17 cellular contexts compared by ENCODE assay signal in the genomic region with DNA sequence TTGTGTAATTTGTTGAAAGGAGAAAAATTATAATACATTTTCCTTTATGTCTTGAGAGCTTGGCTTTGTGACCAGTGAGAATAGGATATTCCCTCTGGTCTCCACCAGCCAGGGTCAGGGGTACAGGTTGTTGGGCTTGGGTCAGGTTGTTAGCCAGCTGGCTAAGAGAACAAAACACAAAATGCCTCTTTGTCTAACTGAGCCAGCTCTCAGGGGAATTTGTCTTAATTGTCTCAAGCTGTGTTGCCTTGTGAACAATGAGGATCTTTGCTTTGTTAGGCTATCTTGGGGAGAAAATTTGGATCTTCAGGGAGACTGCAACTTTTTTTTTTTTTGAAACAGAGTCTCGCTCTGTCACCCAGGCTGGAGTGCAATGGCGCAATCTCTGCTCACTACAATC. TPM values are rescaled to one million over a fixed set of nuclear protein-coding genes. Genes with fewer than 3 reads are reported as not detected.
DNase-seq lines count a peak whose midpoint lies in the region; ATAC-seq lines count a peak whose summit lies in the region.
"Had no signal": no experiment of that assay in that cellular context is flagged by ENCODE, and none has a peak within 500 bp of the region (broad histone marks: within the 10 kb centered on the region; RNA-seq: fewer than 3 reads in every experiment).

No MANE protein-coding gene starts in this region.

- H3K27ac Mint-ChIP-seq in activated CD4-positive, alpha-beta memory T cell treated with anti-CD3 and anti-CD28 coated beads for 36 hours: no peak overlapping the region
- H3K27ac Mint-ChIP-seq: T-cell had no signal

- H3K4me3 Mint-ChIP-seq in activated CD4-positive, alpha-beta memory T cell treated with anti-CD3 and anti-CD28 coated beads for 36 hours: no peak overlapping the region
- H3K4me3 Mint-ChIP-seq: T-cell had no signal

- intact Hi-C loops in sciatic nerve (cut with DNase I): no loop called here
- intact Hi-C loops in activated CD4-positive, alpha-beta memory T cell treated with anti-CD3 and anti-CD28 coated beads for 36 hours (cut with micrococcal nuclease): no loop called here

- ATAC-seq in sciatic nerve (peak; percentile 95), HG03439 (IDR thresholded peaks at IDR 0.05; ENCODE audit: unreplicated experiment) (no peak), GM21447 (IDR thresholded peaks at IDR 0.05; ENCODE audit: unreplicated experiment) (no peak)
- ATAC-seq: GM12878, K562, PC-3, T-cell had no signal

- H3K27me3 Mint-ChIP-seq in activated CD4-positive, alpha-beta memory T cell treated with anti-CD3 and anti-CD28 coated beads for 36 hours: peaks cover 21% of the 10 kb centered on the region

- DNase-seq in NCI-H2107 (lab: John Stamatoyannopoulos, UW) (peak; percentile 1), NCI-H2107 treated with DMSO at 0.1 percent for 48 hours (lab: John Stamatoyannopoulos, UW; ENCODE audit: unreplicated experiment) (no peak), NCI-H2171 treated with DMSO at 0.1 percent for 48 hours (lab: John Stamatoyannopoulos, UW) (peak; percentile 79), fibroblast of peridontal ligament (ENCODE audit: extremely low read depth) (peak; percentile 51), sciatic nerve (ENCODE audit: low spot score) (no peak)
- no peak for DNase-seq in activated CD4-positive, alpha-beta memory T cell treated with anti-CD3 and anti-CD28 coated beads for 36 hours
- DNase-seq: COR-L47; NCI-H1048; NCI-H1694; NCI-H510A; NK-92 treated with Interleukin-12 subunit alpha and Interleukin-12 subunit beta, amount 100 ng/mL, for 24 hours; PC-3; T-cell had no signal

- H3K9me3 Mint-ChIP-seq in activated CD4-positive, alpha-beta memory T cell treated with anti-CD3 and anti-CD28 coated beads for 36 hours: no peaks in the 10 kb centered on the region
- H3K9me3 Mint-ChIP-seq: T-cell had no signal

- CTCF ChIA-PET in activated CD4-positive, alpha-beta memory T cell treated with anti-CD3 and anti-CD28 coated beads for 36 hours (lab: Charles Lee): no interaction called here

- H3K4me1 Mint-ChIP-seq in activated CD4-positive, alpha-beta memory T cell treated with anti-CD3 and anti-CD28 coated beads for 36 hours (ENCODE audit: low read depth): no peaks in the 10 kb centered on the region
- H3K4me1 Mint-ChIP-seq: T-cell had no signal

- POLR2A ChIA-PET in activated CD4-positive, alpha-beta memory T cell treated with anti-CD3 and anti-CD28 coated beads for 36 hours (lab: Charles Lee): no interaction called here

- no peaks in the 10 kb centered on the region for H3K36me3 Mint-ChIP-seq in activated CD4-positive, alpha-beta memory T cell treated with anti-CD3 and anti-CD28 coated beads for 36 hours
- H3K36me3 Mint-ChIP-seq: T-cell had no signal

RNA-seq across cellular contexts. Expression of gene GK5, which starts 17.7 kb away (rescaled TPM):
- 33.3 TPM for total RNA-seq in sciatic nerve
- total RNA-seq in activated CD4-positive, alpha-beta memory T cell treated with anti-CD3 and anti-CD28 coated beads for 36 hours: 10 to 100 TPM; 11.6 to 13.5 TPM

Comparison
In these comparisons a context has a peak if more than half of its experiments do, and no peak if none do; other contexts are left out.
1. DNase-seq: peak in NCI-H2107 (single experiment), NCI-H2171 treated with DMSO at 0.1 percent for 48 hours (single experiment) and fibroblast of peridontal ligament (single experiment); none in NCI-H2107 treated with DMSO at 0.1 percent for 48 hours (single experiment), sciatic nerve (single experiment) and activated CD4-positive, alpha-beta memory T cell treated with anti-CD3 and anti-CD28 coated beads for 36 hours (single experiment).